Comparison of ENCODE assay signal across 33 cellular contexts in genomic region chr7:78121878-78122277, GRCh38.
"Had no signal": no experiment of that assay in that cellular context is flagged by ENCODE, and none has a peak within 500 bp of the region (broad histone marks: within the 10 kb centered on the region; RNA-seq: fewer than 3 reads in every experiment).

No MANE protein-coding gene starts in this region.

- H3K27ac Mint-ChIP-seq: activated B cell treated with CpG ODN at 0.5 μM for 24 hours; activated CD4-positive, alpha-beta memory T cell treated with anti-CD3 and anti-CD28 coated beads for 36 hours; activated CD4-positive, alpha-beta T cell treated with anti-CD3 and anti-CD28 coated beads, Interleukin-2, amount 10 ng/mL, durations not matched to agents 24 days and 14 days; activated CD8-positive, alpha-beta T cell treated with anti-CD3 and anti-CD28 coated beads for 36 hours; activated naive CD4-positive, alpha-beta T cell treated with anti-CD3 and anti-CD28 coated beads for 36 hours; activated naive CD4-positive, alpha-beta T cell treated with anti-CD3 and anti-CD28 coated beads, Interleukin-2, amount 50 U/mL, for 72 hours; activated naive CD8-positive, alpha-beta T cell treated with anti-CD3 and anti-CD28 coated beads, Interleukin-2, amount 10 ng/mL, durations not matched to agents 7 days and 5 days; activated T-cell treated with anti-CD3 and anti-CD28 coated beads, Interleukin-2, amount 50 U/mL, for 72 hours; activated T-helper 1 cell treated with anti-CD3 and anti-CD28 coated beads, Interleukin-12 subunit alpha, Interleukin-12 subunit beta, Interleukin-2, Interleukin-4 antibody, amounts not matched to agents 30 ng/mL and 10 ng/mL and 1 ng/mL, durations not matched to agents 14 hours and 24 hours and 36 hours; activated T-helper 17 cell treated with anti-CD3 and anti-CD28 coated beads, Interleukin-2, amount 50 U/mL, for 72 hours; T-helper 1 cell treated with Interleukin-12 subunit alpha and Interleukin-12 subunit beta and Interleukin-4 antibody, amounts not matched to agents 30 μg/mL and 1 μg/mL, for 36 hours; T-helper 2 cell treated with Interferon-gamma antibody and Interleukin-4, amounts not matched to agents 5 μg/mL and 100 μg/mL, for 36 hours had no signal

- H3K4me3 Mint-ChIP-seq: activated B cell treated with CpG ODN at 0.5 μM for 24 hours; activated CD4-positive, alpha-beta memory T cell treated with anti-CD3 and anti-CD28 coated beads for 36 hours; activated CD4-positive, alpha-beta T cell treated with anti-CD3 and anti-CD28 coated beads, Interleukin-2, amount 10 ng/mL, durations not matched to agents 24 days and 14 days; activated CD8-positive, alpha-beta T cell treated with anti-CD3 and anti-CD28 coated beads for 36 hours; activated naive CD4-positive, alpha-beta T cell treated with anti-CD3 and anti-CD28 coated beads for 36 hours; activated naive CD8-positive, alpha-beta T cell treated with anti-CD3 and anti-CD28 coated beads, Interleukin-2, amount 10 ng/mL, durations not matched to agents 7 days and 5 days; activated T-cell treated with anti-CD3 and anti-CD28 coated beads, Interleukin-2, amount 50 U/mL, for 4 hours; activated T-cell treated with anti-CD3 and anti-CD28 coated beads, Interleukin-2, amount 50 U/mL, for 72 hours; activated T-helper 1 cell treated with anti-CD3 and anti-CD28 coated beads, Interleukin-12 subunit alpha, Interleukin-12 subunit beta, Interleukin-2, Interleukin-4 antibody, amounts not matched to agents 30 ng/mL and 10 ng/mL and 1 ng/mL, durations not matched to agents 14 hours and 24 hours and 36 hours; activated T-helper 17 cell treated with anti-CD3 and anti-CD28 coated beads, Interleukin-2, amount 50 U/mL, for 72 hours; T-helper 1 cell treated with Interleukin-12 subunit alpha and Interleukin-12 subunit beta and Interleukin-4 antibody, amounts not matched to agents 30 μg/mL and 1 μg/mL, for 36 hours; T-helper 2 cell treated with Interferon-gamma antibody and Interleukin-4, amounts not matched to agents 5 μg/mL and 100 μg/mL, for 36 hours had no signal

- H3K9me3 Mint-ChIP-seq: activated B cell treated with CpG ODN at 0.5 μM for 24 hours; activated CD4-positive, alpha-beta memory T cell treated with anti-CD3 and anti-CD28 coated beads for 36 hours; activated CD4-positive, alpha-beta T cell treated with anti-CD3 and anti-CD28 coated beads, Interleukin-2, amount 10 ng/mL, durations not matched to agents 24 days and 14 days; activated CD8-positive, alpha-beta T cell treated with anti-CD3 and anti-CD28 coated beads for 36 hours; activated naive CD4-positive, alpha-beta T cell treated with anti-CD3 and anti-CD28 coated beads for 36 hours; activated naive CD4-positive, alpha-beta T cell treated with anti-CD3 and anti-CD28 coated beads, Interleukin-2, amount 50 U/mL, for 72 hours; activated naive CD8-positive, alpha-beta T cell treated with anti-CD3 and anti-CD28 coated beads, Interleukin-2, amount 10 ng/mL, durations not matched to agents 7 days and 5 days; activated T-cell treated with anti-CD3 and anti-CD28 coated beads, Interleukin-2, amount 50 U/mL, for 4 hours; activated T-cell treated with anti-CD3 and anti-CD28 coated beads, Interleukin-2, amount 50 U/mL, for 72 hours; activated T-helper 1 cell treated with anti-CD3 and anti-CD28 coated beads, Interleukin-12 subunit alpha, Interleukin-12 subunit beta, Interleukin-2, Interleukin-4 antibody, amounts not matched to agents 30 ng/mL and 10 ng/mL and 1 ng/mL, durations not matched to agents 14 hours and 24 hours and 36 hours; activated T-helper 17 cell treated with anti-CD3 and anti-CD28 coated beads, Interleukin-2, amount 50 U/mL, for 72 hours; T-helper 1 cell treated with Interleukin-12 subunit alpha and Interleukin-12 subunit beta and Interleukin-4 antibody, amounts not matched to agents 30 μg/mL and 1 μg/mL, for 36 hours; T-helper 2 cell treated with Interferon-gamma antibody and Interleukin-4, amounts not matched to agents 5 μg/mL and 100 μg/mL, for 36 hours had no signal

- H3K36me3 Mint-ChIP-seq: activated CD4-positive, alpha-beta memory T cell treated with anti-CD3 and anti-CD28 coated beads for 36 hours; activated naive CD4-positive, alpha-beta T cell treated with anti-CD3 and anti-CD28 coated beads, Interleukin-2, amount 50 U/mL, for 72 hours; activated naive CD8-positive, alpha-beta T cell treated with anti-CD3 and anti-CD28 coated beads, Interleukin-2, amount 10 ng/mL, durations not matched to agents 7 days and 5 days had no signal

- DNase-seq: activated B cell treated with CpG ODN at 0.5 μM for 24 hours; activated CD4-positive, alpha-beta memory T cell treated with anti-CD3 and anti-CD28 coated beads for 36 hours; activated CD4-positive, alpha-beta T cell treated with anti-CD3 and anti-CD28 coated beads for 4 hours; activated CD4-positive, alpha-beta T cell treated with anti-CD3 and anti-CD28 coated beads, Interleukin-2, amount 10 ng/mL, durations not matched to agents 24 days and 14 days; activated CD4-positive, alpha-beta T cell treated with anti-CD3 and anti-CD28 coated beads, Interleukin-2, amount 50 U/mL, for 1 hour; activated CD4-positive, alpha-beta T cell treated with anti-CD3 and anti-CD28 coated beads, Interleukin-2, amount 50 U/mL, for 4 hours; activated CD4-positive, CD25-positive, alpha-beta regulatory T cell treated with anti-CD3 and anti-CD28 coated beads, Interleukin-2, amount 50 U/mL, for 72 hours; activated CD8-positive, alpha-beta memory T cell treated with anti-CD3 and anti-CD28 coated beads, Interleukin-2, amount 50 U/mL, for 4 hours; activated CD8-positive, alpha-beta T cell treated with anti-CD3 and anti-CD28 coated beads for 36 hours; activated effector memory CD4-positive, alpha-beta T cell treated with anti-CD3 and anti-CD28 coated beads, Interleukin-2, amount 50 U/mL, for 16 hours; activated gamma-delta T cell treated with Interleukin-2 at 50 U/mL for 16 hours; activated naive CD4-positive, alpha-beta T cell; activated naive CD4-positive, alpha-beta T cell treated with anti-CD3 and anti-CD28 coated beads for 36 hours; activated naive CD4-positive, alpha-beta T cell treated with anti-CD3 and anti-CD28 coated beads, Interleukin-2, amount 50 U/mL, for 16 hours; activated naive CD8-positive, alpha-beta T cell treated with anti-CD3 and anti-CD28 coated beads, Interleukin-2, amount 10 ng/mL, durations not matched to agents 7 days and 5 days; activated T-cell treated with anti-CD3 and anti-CD28 coated beads for 4 hours; activated T-cell treated with anti-CD3 and anti-CD28 coated beads, Interleukin-2, amount 50 U/mL, for 1 hour; activated T-cell treated with anti-CD3 and anti-CD28 coated beads, Interleukin-2, amount 50 U/mL, for 4 hours; activated T-cell treated with anti-CD3 and anti-CD28 coated beads, Interleukin-2, amount 50 U/mL, for 72 hours; adrenal gland; amniotic stem cell; aorta; body of pancreas; brain microvascular endothelial cell; central memory CD4-positive, alpha-beta T cell; T-helper 1 cell; T-helper 2 cell; T-helper 9 cell had no signal

- ATAC-seq: activated CD8-positive, alpha-beta T cell treated with anti-CD3 and anti-CD28 coated beads for 36 hours; activated naive CD4-positive, alpha-beta T cell treated with anti-CD3 and anti-CD28 coated beads, Interleukin-2, amount 50 U/mL, for 72 hours; activated T-cell treated with anti-CD3 and anti-CD28 coated beads, Interleukin-2, amount 50 U/mL, for 4 hours; activated T-cell treated with anti-CD3 and anti-CD28 coated beads, Interleukin-2, amount 50 U/mL, for 72 hours; activated T-helper 17 cell treated with anti-CD3 and anti-CD28 coated beads, Interleukin-2, amount 50 U/mL, for 72 hours; body of pancreas had no signal

- H3K4me1 Mint-ChIP-seq: activated B cell treated with CpG ODN at 0.5 μM for 24 hours; activated CD4-positive, alpha-beta T cell treated with anti-CD3 and anti-CD28 coated beads, Interleukin-2, amount 10 ng/mL, durations not matched to agents 24 days and 14 days; activated naive CD8-positive, alpha-beta T cell treated with anti-CD3 and anti-CD28 coated beads, Interleukin-2, amount 10 ng/mL, durations not matched to agents 7 days and 5 days; activated T-helper 17 cell treated with anti-CD3 and anti-CD28 coated beads, Interleukin-2, amount 50 U/mL, for 72 hours had no signal

- H3K27me3 Mint-ChIP-seq: activated CD4-positive, alpha-beta T cell treated with anti-CD3 and anti-CD28 coated beads, Interleukin-2, amount 10 ng/mL, durations not matched to agents 24 days and 14 days had no signal
